Comparison of ENCODE assay signal across 27 cellular contexts in genomic region chr13:66847541-66847940, GRCh38.
"Had no signal": no experiment of that assay in that cellular context is flagged by ENCODE, and none has a peak within 500 bp of the region (broad histone marks: within the 10 kb centered on the region; RNA-seq: fewer than 3 reads in every experiment).

No MANE protein-coding gene starts in this region.

- H3K27me3 ChIP-seq: stomach, suprapubic skin, testis, thyroid gland, tibial artery, tibial nerve, transverse colon, upper lobe of left lung, upper lobe of right lung, uterus, vagina had no signal

- DNase-seq: stimulated activated CD4-positive, alpha-beta T cell treated with anti-CD3 and anti-CD28 coated beads, Interleukin-2, amount 100 ng/mL, for 48 hours; stimulated activated CD4-positive, alpha-beta T cell treated with anti-CD3 and anti-CD28 coated beads, Interleukin-4, amount 100 ng/mL, for 1 hour; stimulated activated CD4-positive, alpha-beta T cell treated with anti-CD3 and anti-CD28 coated beads, Interleukin-4, amount 100 ng/mL, for 24 hours; stimulated activated CD4-positive, alpha-beta T cell treated with anti-CD3 and anti-CD28 coated beads, Interleukin-4, amount 100 ng/mL, for 4 hours; stimulated activated CD8-positive, alpha-beta memory T cell treated with anti-CD3 and anti-CD28 coated beads, Interleukin-4, amount 100 ng/mL, for 48 hours; stimulated activated naive B cell treated with anti-CD40 and anti-IgM and Interleukin-4, amounts not matched to agents 10 μg/mL and 1 μg/mL and 100 μg/mL, for 72 hours; stimulated activated naive CD4-positive, alpha-beta T cell; stimulated activated naive CD4-positive, alpha-beta T cell treated with Interleukin-2 at 50 U/mL for 16 hours; stimulated activated naive CD8-positive, alpha-beta T cell treated with anti-CD3 and anti-CD28 coated beads, Interleukin-15, amount 100 ng/mL, for 72 hours; stimulated activated naive CD8-positive, alpha-beta T cell treated with anti-CD3 and anti-CD28 coated beads, Interleukin-15, Interleukin-2, amounts not matched to agents 100 U/mL and 50 U/mL, for 24 hours; stomach; substantia nigra; testis; thyroid gland; tibial artery; transverse colon; trophoblast cell; upper lobe of left lung; upper lobe of right lung; uterus had no signal

- ATAC-seq: stimulated activated effector memory CD8-positive, alpha-beta T cell treated with anti-CD3 and anti-CD28 coated beads, Interleukin-12 subunit alpha, Interleukin-12 subunit beta, amount 100 ng/mL, for 72 hours; stimulated activated memory B cell treated with anti-CD40 and anti-IgM and Interleukin-4, amounts not matched to agents 10 μg/mL and 1 μg/mL and 100 μg/mL, for 72 hours; stimulated activated naive B cell treated with anti-CD40 and anti-IgM and Interleukin-4, amounts not matched to agents 10 μg/mL and 1 μg/mL and 100 μg/mL, for 72 hours; stimulated activated naive CD8-positive, alpha-beta T cell treated with anti-CD3 and anti-CD28 coated beads, Interleukin-15, amount 100 ng/mL, for 72 hours; stimulated activated naive CD8-positive, alpha-beta T cell treated with anti-CD3 and anti-CD28 coated beads, Interleukin-15, Interleukin-2, amounts not matched to agents 100 U/mL and 50 U/mL, for 24 hours; upper lobe of right lung had no signal

- H3K9me3 ChIP-seq: suprapubic skin, testis, thoracic aorta, thyroid gland, tibial artery, tibial nerve, transverse colon, upper lobe of left lung, upper lobe of right lung, uterus, vagina had no signal

- H3K4me1 ChIP-seq: stomach, suprapubic skin, testis, thyroid gland, tibial artery, tibial nerve, transverse colon, upper lobe of left lung, upper lobe of right lung, uterus, vagina had no signal

- H3K36me3 ChIP-seq: stomach, suprapubic skin, thoracic aorta, thyroid gland, tibial artery, tibial nerve, transverse colon, upper lobe of left lung, upper lobe of right lung, uterus, vagina had no signal

- H3K4me3 ChIP-seq: stomach, suprapubic skin, testis, thoracic aorta, thyroid gland, tibial artery, tibial nerve, transverse colon, upper lobe of left lung, upper lobe of right lung, uterus, vagina had no signal

- H3K27ac ChIP-seq: stomach, suprapubic skin, testis, thoracic aorta, thyroid gland, tibial artery, tibial nerve, transverse colon, upper lobe of left lung, upper lobe of right lung, uterus, vagina had no signal

- FAIRE-seq: urothelium cell line had no signal
